Comparison of ENCODE assay signal across 2 cellular contexts in the genomic region with DNA sequence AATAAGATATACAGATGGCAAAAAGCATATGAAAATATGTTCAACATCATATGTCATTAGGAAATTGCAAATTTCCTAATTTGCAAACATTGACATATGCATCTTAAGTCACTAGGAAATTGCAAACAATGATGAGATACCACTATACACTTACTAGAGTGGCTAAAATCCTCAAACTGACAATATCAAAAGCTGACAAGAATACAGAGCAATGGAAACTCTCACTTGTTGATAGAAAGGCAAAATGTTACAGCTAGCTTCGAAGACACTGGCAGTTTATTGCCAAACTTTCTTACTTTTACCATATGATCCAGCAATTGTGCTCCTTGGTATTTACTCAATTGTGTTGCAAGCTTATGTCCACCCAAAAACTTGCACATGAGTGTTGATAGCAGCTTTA.
TF ChIP-seq lines count a peak whose summit lies in the region.

No MANE protein-coding gene starts in this region.

TF ChIP-seq in A549, 52 proteins besides CTCF, POLR2A, EP300 and RAD21:
- TF ChIP-seq HOXB13 (CRISPR knock-in tag; IDR thresholded peaks at IDR 0.05; ENCODE audit: low read depth), result no peak
- peak; percentile 85 for TF ChIP-seq ZFP36 (IDR thresholded peaks at IDR 0.05; ENCODE audit: borderline replicate concordance, partially characterized antibody)
- TF ChIP-seq ZSCAN20 (CRISPR knock-in tag; IDR thresholded peaks at IDR 0.05), result no peak
- no peak for TF ChIP-seq HDAC2 (IDR thresholded peaks at IDR 0.05)
- TF ChIP-seq, protein P1, sequence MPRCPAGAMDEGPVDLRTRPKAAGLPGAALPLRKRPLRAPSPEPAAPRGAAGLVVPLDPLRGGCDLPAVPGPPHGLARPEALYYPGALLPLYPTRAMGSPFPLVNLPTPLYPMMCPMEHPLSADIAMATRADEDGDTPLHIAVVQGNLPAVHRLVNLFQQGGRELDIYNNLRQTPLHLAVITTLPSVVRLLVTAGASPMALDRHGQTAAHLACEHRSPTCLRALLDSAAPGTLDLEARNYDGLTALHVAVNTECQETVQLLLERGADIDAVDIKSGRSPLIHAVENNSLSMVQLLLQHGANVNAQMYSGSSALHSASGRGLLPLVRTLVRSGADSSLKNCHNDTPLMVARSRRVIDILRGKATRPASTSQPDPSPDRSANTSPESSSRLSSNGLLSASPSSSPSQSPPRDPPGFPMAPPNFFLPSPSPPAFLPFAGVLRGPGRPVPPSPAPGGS (IDR thresholded peaks at IDR 0.05), result no peak
- no peak for TF ChIP-seq HOXB5 (CRISPR knock-in tag; IDR thresholded peaks at IDR 0.05)

TF ChIP-seq in GM12878, 131 proteins besides CTCF, POLR2A, EP300 and RAD21:
- TF ChIP-seq CBX5 (IDR thresholded peaks at IDR 0.05; ENCODE audit: low read depth), result 0 out of 2 replicates have a peak, but pooled peaks have one; percentile 25
- no peak for TF ChIP-seq YY1 (IDR thresholded peaks at IDR 0.05; ENCODE audit: low read depth, low read length)
